ENCODE assay signal across 8 cellular contexts in genomic region chr1:9909222-9910046, GRCh38. TPM values are rescaled to one million over a fixed set of nuclear protein-coding genes. Genes with fewer than 3 reads are reported as not detected.
DNase-seq lines count a peak whose midpoint lies in the region; ATAC-seq and TF ChIP-seq lines count a peak whose summit lies in the region.

No MANE protein-coding gene starts in this region.

- H3K4me2 ChIP-seq in IMR-90 (ENCODE audit: low read depth, low read length) = peak overlapping the region; percentile 98

- H3K36me3 ChIP-seq in IMR-90 (ENCODE audit: control insufficient read depth, insufficient read depth, low read length) (no peaks in the 10 kb centered on the region), esophagus muscularis mucosa (no peaks in the 10 kb centered on the region), neutrophil (no peaks in the 10 kb centered on the region), urinary bladder (ENCODE audit: insufficient read depth) (no peaks in the 10 kb centered on the region)

- dilution Hi-C loops in IMR-90 (cut with HindIII; ENCODE audit: low sequenced_read_pairs, unreplicated experiment) = no loop called here

- TF ChIP-seq POLR2A in IMR-90 (IDR thresholded peaks at IDR 0.05; ENCODE audit: low read depth, low read length) (no peak), esophagus muscularis mucosa (IDR thresholded peaks at IDR 0.05; ENCODE audit: low read depth) (no peak)

- no peak for TF ChIP-seq RAD21 in IMR-90 (IDR thresholded peaks at IDR 0.05; ENCODE audit: low read length)

- DNase-seq in NCI-H345 (lab: John Stamatoyannopoulos, UW) = peak; percentile 26
- DNase-seq in NCI-H345 treated with DMSO at 0.1 percent for 48 hours (lab: John Stamatoyannopoulos, UW; ENCODE audit: unreplicated experiment) = no peak
- DNase-seq in IMR-90 = no peak
- peak; percentile 73 for DNase-seq in activated CD8-positive, alpha-beta memory T cell treated with anti-CD3 and anti-CD28 coated beads for 24 hours
- DNase-seq in esophagus muscularis mucosa (ENCODE audit: extremely low spot score) = no peak
- DNase-seq in SK-N-DZ (ENCODE audit: low spot score) = no peak

- H3K9me3 ChIP-seq in IMR-90 (ENCODE audit: control insufficient read depth, insufficient read depth, low read length) = no peaks in the 10 kb centered on the region
- no peaks in the 10 kb centered on the region for H3K9me3 ChIP-seq in esophagus muscularis mucosa
- H3K9me3 ChIP-seq in neutrophil = no peaks in the 10 kb centered on the region

- H3K4ac ChIP-seq in IMR-90 (ENCODE audit: low read depth, low read length) = peak overlapping the region; percentile 41

- no peak overlapping the region for H2BK20ac ChIP-seq in IMR-90 (ENCODE audit: low read depth, low read length)

- H2BK5ac ChIP-seq in IMR-90 (ENCODE audit: low read depth, low read length, poor library complexity, severe bottlenecking) = no peak overlapping the region

- H3K9ac ChIP-seq in IMR-90 (ENCODE audit: low read depth, low read length) = peak overlapping the region; percentile 92

- ATAC-seq in IMR-90 (ENCODE audit: low read depth) = no peak

- no peak overlapping the region for H2BK15ac ChIP-seq in IMR-90 (ENCODE audit: low read depth, low read length)

- in situ Hi-C loops in IMR-90 (cut with MboI; ENCODE audit: low sequenced_read_pairs) = no loop called here

- WGBS in IMR-90 (ENCODE audit: extremely low coverage in 2 of 2, insufficient read length in 1 of 2), 2 experiments = 5% methylated on average over 4 of the region's 47 CpGs; no CpG with 5 or more reads in 1 of the 2 experiments
- 4% methylated on average over 28 of the region's 47 CpGs for WGBS in esophagus muscularis mucosa
- 2% methylated on average over 47 of the region's 47 CpGs for WGBS in urinary bladder

- no peak overlapping the region for H4K5ac ChIP-seq in IMR-90 (ENCODE audit: low read depth, low read length)

- H3K14ac ChIP-seq in IMR-90 (replicated peaks; ENCODE audit: low read depth, low read length) = peak overlapping the region; percentile 74; the same call in 1 of the 2 replicates

- peaks cover 9% of the 10 kb centered on the region for H3K9me1 ChIP-seq in IMR-90 (ENCODE audit: insufficient read depth, low read length)

- no peak for TF ChIP-seq EP300 in esophagus muscularis mucosa (IDR thresholded peaks at IDR 0.05)

- POLR2A ChIA-PET in IMR-90 (lab: Charles Lee; ENCODE audit: unreplicated experiment) = no interaction called here

- no peaks in the 10 kb centered on the region for H3K27me3 ChIP-seq in IMR-90 (ENCODE audit: control insufficient read depth, insufficient read depth, low read length)
- no peaks in the 10 kb centered on the region for H3K27me3 ChIP-seq in esophagus muscularis mucosa
- H3K27me3 ChIP-seq in neutrophil = no peaks in the 10 kb centered on the region

- TF ChIP-seq CTCF in IMR-90 (conservative IDR thresholded peaks at IDR 0.05; ENCODE audit: low read depth, low read length) = no peak
- no peak for TF ChIP-seq CTCF in esophagus muscularis mucosa (IDR thresholded peaks at IDR 0.05)
- TF ChIP-seq CTCF in neutrophil (IDR thresholded peaks at IDR 0.05) = no peak

- H4K20me1 ChIP-seq in IMR-90 (ENCODE audit: insufficient read depth, low read length) = no peaks in the 10 kb centered on the region; the same call in 1 of the 2 replicates

- H3K79me1 ChIP-seq in IMR-90 (ENCODE audit: low read depth in 1 of 2, low read length in 2 of 2) = peaks cover 22 to 30% of the 10 kb centered on the region in 2 experiments

- H2AK5ac ChIP-seq in IMR-90 (ENCODE audit: low read depth, low read length) = peak overlapping the region; percentile 63; the same call in 1 of the 2 replicates

- H3K4me1 ChIP-seq in IMR-90 (ENCODE audit: control insufficient read depth, insufficient read depth, low read length) (peaks cover 8% of the 10 kb centered on the region), esophagus muscularis mucosa (peaks cover 21 to 34% (median 28%) of the 10 kb centered on the region in 4 donors), neutrophil (ENCODE audit: control insufficient read depth in 1 of 2, insufficient read depth in 1 of 2, low read depth in 1 of 2, low read length in 1 of 2) (peaks cover 29 to 35% of the 10 kb centered on the region in 2 experiments), urinary bladder (ENCODE audit: insufficient read depth) (no peaks in the 10 kb centered on the region)

- 0 out of 2 replicates have a peak overlapping the region, but pooled peaks have one; percentile 7 for H3K56ac ChIP-seq in IMR-90 (ENCODE audit: extremely low read depth, insufficient read depth, low read length)

- H2AFZ ChIP-seq in IMR-90 (replicated peaks; ENCODE audit: low read length, poor library complexity) = peak overlapping the region; percentile 89

- peak overlapping the region; percentile 66 for H3K23ac ChIP-seq in IMR-90 (ENCODE audit: low read depth, low read length)

- 0 out of 2 replicates have a peak overlapping the region, but pooled peaks have one; percentile 6 for H4K91ac ChIP-seq in IMR-90 (ENCODE audit: insufficient read depth, low read depth, low read length)

- H2BK120ac ChIP-seq in IMR-90 (ENCODE audit: low read depth, low read length) = no peak overlapping the region

- BruUV-seq in IMR-90 (replicated peaks; lab: Mats Ljungman, UMichigan) = no TSS peak

- H4K8ac ChIP-seq in IMR-90 (ENCODE audit: low read depth in 2 of 2, low read length in 2 of 2) = peak overlapping the region; percentile 22 to 63; a peak in 1 of 4 replicates

- no peak overlapping the region; the same call in 1 of the 2 replicates for H3K18ac ChIP-seq in IMR-90 (ENCODE audit: low read depth, low read length)

- peak overlapping the region; percentile 92 for H3K4me3 ChIP-seq in IMR-90 (ENCODE audit: insufficient read depth, low read depth, low read length)
- H3K4me3 ChIP-seq in esophagus muscularis mucosa = peak overlapping the region; percentile 88 to 95 (median 90)
- H3K4me3 ChIP-seq in neutrophil (ENCODE audit: low read depth in 1 of 2, low read length in 1 of 2) = peak overlapping the region; percentile 62 to 75
- peak overlapping the region; percentile 96 for H3K4me3 ChIP-seq in urinary bladder (ENCODE audit: low read depth, low read length)

- peak overlapping the region; percentile 51; the same call in 1 of the 2 replicates for H3K27ac ChIP-seq in IMR-90 (ENCODE audit: insufficient read depth, low read length)
- peak overlapping the region; percentile 75 to 82 (median 78) for H3K27ac ChIP-seq in esophagus muscularis mucosa (replicated peaks in 1 of 4)
- peak overlapping the region; percentile 89 for H3K27ac ChIP-seq in neutrophil
- H3K27ac ChIP-seq in urinary bladder (ENCODE audit: low read depth) = no peak overlapping the region

- CTCF ChIA-PET in IMR-90 (lab: Yijun Ruan, JAX) = interaction anchor here (1.0 kb wide), 1 partner anchor 17 kb away, joined by 4 read pairs; no protein-coding TSS in a partner anchor

- peak overlapping the region; percentile 87 for H2AK9ac ChIP-seq in IMR-90 (replicated peaks; ENCODE audit: low read depth, low read length, poor library complexity)

- intact Hi-C loops in IMR-90 (cut with micrococcal nuclease) (loop anchor here (1.0 kb wide), 1 partner anchor 33 kb away; no protein-coding TSS in a partner anchor), esophagus muscularis mucosa (cut with DNase I) (no loop called here)

TF ChIP-seq in IMR-90, 13 proteins besides CTCF, POLR2A, EP300 and RAD21 (continues in another document):
- TF ChIP-seq CEBPB (IDR thresholded peaks at IDR 0.05; ENCODE audit: low read depth, low read length) = no peak
- no peak for TF ChIP-seq MXI1 (IDR thresholded peaks at IDR 0.05; ENCODE audit: borderline replicate concordance, low read depth, low read length)
- TF ChIP-seq FOS (IDR thresholded peaks at IDR 0.05; ENCODE audit: low read depth, low read length) = no peak
- no peak for TF ChIP-seq USF2 (IDR thresholded peaks at IDR 0.05; ENCODE audit: low read depth, low read length)
- no peak for TF ChIP-seq RFX5 (IDR thresholded peaks at IDR 0.05; ENCODE audit: low read depth, low read length)
- TF ChIP-seq CHD1 (IDR thresholded peaks at IDR 0.05; ENCODE audit: low read depth, low read length) = no peak

RNA-seq across cellular contexts. Expression of gene CTNNBIP1, which starts 0.6 kb away (rescaled TPM):
- total RNA-seq in IMR-90 (2012; rRNA removed) = 24.7 and 41.9 TPM in 2 replicates
- polyA plus RNA-seq in IMR-90 (2012; rRNA removed) = 28.4 and 28.5 TPM in 2 replicates
- polyA plus RNA-seq in IMR-90 (2012; cell fraction: cytosol; rRNA removed) = 11.9 and 21.4 TPM in 2 replicates
- 15.7 and 18.8 TPM in 2 replicates for polyA plus RNA-seq in IMR-90 (2012; cell fraction: nucleus; rRNA removed; ENCODE audit: low replicate concordance)
- 10 to 100 TPM; 17.0 to 27.2 (median 23.4) TPM for total RNA-seq in esophagus muscularis mucosa
- 18.2 TPM for total RNA-seq in urinary bladder
- 18.5 TPM for polyA plus RNA-seq in urinary bladder
- 23.0 and 30.9 TPM in 2 replicates for polyA plus RNA-seq in SK-N-DZ (2014; cell fraction: cytosol; rRNA removed)
- polyA plus RNA-seq in SK-N-DZ (2014; cell fraction: nucleus; rRNA removed) = 14.2 and 17.4 TPM in 2 replicates

RNA-seq across cellular contexts. Expression of gene LZIC, which starts 33.8 kb away (rescaled TPM):
- total RNA-seq in IMR-90 (2012; rRNA removed) (19.0 and 37.2 TPM in 2 replicates), esophagus muscularis mucosa (10 to 100 TPM; 25.4 to 30.6 (median 27.7) TPM), urinary bladder (67.1 TPM)
- polyA plus RNA-seq in IMR-90 (2012; rRNA removed) (8.7 and 11.6 TPM in 2 replicates), urinary bladder (25.2 TPM)
- 1.5 and 2.7 TPM in 2 replicates for polyA plus RNA-seq in IMR-90 (2012; cell fraction: cytosol; rRNA removed)
- 0.40 and 4.7 TPM in 2 replicates for polyA plus RNA-seq in IMR-90 (2012; cell fraction: nucleus; rRNA removed; ENCODE audit: low replicate concordance)
- polyA plus RNA-seq in SK-N-DZ (2014; cell fraction: cytosol; rRNA removed) = 31.1 and 37.4 TPM in 2 replicates
- polyA plus RNA-seq in SK-N-DZ (2014; cell fraction: nucleus; rRNA removed) = 16.3 and 19.9 TPM in 2 replicates

RNA-seq across cellular contexts. Expression of gene NMNAT1, which starts 33.8 kb away (rescaled TPM):
- total RNA-seq in IMR-90 (2012; rRNA removed) = 11.7 and 11.9 TPM in 2 replicates
- 7.8 and 9.1 TPM in 2 replicates for polyA plus RNA-seq in IMR-90 (2012; rRNA removed)
- polyA plus RNA-seq in IMR-90 (2012; cell fraction: cytosol; rRNA removed) = 3.7 and 4.9 TPM in 2 replicates
- polyA plus RNA-seq in IMR-90 (2012; cell fraction: nucleus; rRNA removed; ENCODE audit: low replicate concordance) = 3.2 and 7.2 TPM in 2 replicates
- 1 to 10 TPM; 5.0 to 9.8 (median 7.4) TPM for total RNA-seq in esophagus muscularis mucosa
- 11.5 TPM for total RNA-seq in urinary bladder
- polyA plus RNA-seq in urinary bladder = 6.2 TPM
- polyA plus RNA-seq in SK-N-DZ (2014; cell fraction: cytosol; rRNA removed) = 3.0 and 3.8 TPM in 2 replicates
- polyA plus RNA-seq in SK-N-DZ (2014; cell fraction: nucleus; rRNA removed) = 3.1 and 6.1 TPM in 2 replicates

Comparison
In these comparisons a context has a peak if more than half of its experiments do, and no peak if none do; other contexts are left out.
1. DNase-seq: peak in NCI-H345 (single experiment) and activated CD8-positive, alpha-beta memory T cell treated with anti-CD3 and anti-CD28 coated beads for 24 hours (single experiment); none in NCI-H345 treated with DMSO at 0.1 percent for 48 hours (single experiment), IMR-90 (single experiment), esophagus muscularis mucosa (single experiment) and SK-N-DZ (single experiment).
2. Peak in every context shown above with its lines, with median percentiles within 50 percentile points of each other: H3K4me3 ChIP-seq.